24 cellular contexts compared by ENCODE assay signal in genomic region chr15:100022426-100022825, GRCh38.
"Had no signal": no experiment of that assay in that cellular context is flagged by ENCODE, and none has a peak within 500 bp of the region (broad histone marks: within the 10 kb centered on the region; RNA-seq: fewer than 3 reads in every experiment).

No MANE protein-coding gene starts in this region.

- H3K4me3 ChIP-seq: body of pancreas, K562 had no signal

- H3K4me3 Mint-ChIP-seq: activated CD8-positive, alpha-beta T cell treated with anti-CD3 and anti-CD28 coated beads, Interleukin-2, amount 10 ng/mL, durations not matched to agents 7 days and 5 days; activated naive CD8-positive, alpha-beta T cell treated with anti-CD3 and anti-CD28 coated beads, Interleukin-2, amount 10 ng/mL, durations not matched to agents 7 days and 5 days; T-helper 1 cell treated with Interleukin-12 subunit alpha and Interleukin-12 subunit beta and Interleukin-4 antibody, amounts not matched to agents 30 μg/mL and 1 μg/mL, for 36 hours had no signal

- ATAC-seq: activated CD8-positive, alpha-beta T cell treated with anti-CD3 and anti-CD28 coated beads, Interleukin-2, amount 10 ng/mL, durations not matched to agents 7 days and 5 days; body of pancreas; K562 had no signal

- H3K27me3 Mint-ChIP-seq: activated naive CD8-positive, alpha-beta T cell treated with anti-CD3 and anti-CD28 coated beads, Interleukin-2, amount 10 ng/mL, durations not matched to agents 7 days and 5 days had no signal

- H3K27ac Mint-ChIP-seq: activated CD8-positive, alpha-beta T cell treated with anti-CD3 and anti-CD28 coated beads, Interleukin-2, amount 10 ng/mL, durations not matched to agents 7 days and 5 days; activated naive CD8-positive, alpha-beta T cell treated with anti-CD3 and anti-CD28 coated beads, Interleukin-2, amount 10 ng/mL, durations not matched to agents 7 days and 5 days; T-helper 1 cell treated with Interleukin-12 subunit alpha and Interleukin-12 subunit beta and Interleukin-4 antibody, amounts not matched to agents 30 μg/mL and 1 μg/mL, for 36 hours had no signal

- H3K27ac ChIP-seq: body of pancreas had no signal

- H3K36me3 Mint-ChIP-seq: activated naive CD8-positive, alpha-beta T cell treated with anti-CD3 and anti-CD28 coated beads, Interleukin-2, amount 10 ng/mL, durations not matched to agents 7 days and 5 days had no signal

- H3K36me3 ChIP-seq: ascending aorta had no signal

- DNase-seq: activated CD4-positive, alpha-beta T cell treated with anti-CD3 and anti-CD28 coated beads for 48 hours; activated CD4-positive, alpha-beta T cell treated with anti-CD3 and anti-CD28 coated beads, Interleukin-2, amount 50 U/mL, for 4 hours; activated CD4-positive, CD25-positive, alpha-beta regulatory T cell treated with anti-CD3 and anti-CD28 coated beads, Interleukin-2, amount 50 U/mL, for 72 hours; activated CD8-positive, alpha-beta memory T cell treated with anti-CD3 and anti-CD28 coated beads, Interleukin-2, amount 50 U/mL, for 48 hours; activated CD8-positive, alpha-beta T cell treated with anti-CD3 and anti-CD28 coated beads, Interleukin-2, amount 10 ng/mL, durations not matched to agents 7 days and 5 days; activated naive CD4-positive, alpha-beta T cell treated with anti-CD3 and anti-CD28 coated beads, Interleukin-2, amount 50 U/mL, for 16 hours; activated naive CD8-positive, alpha-beta T cell treated with anti-CD3 and anti-CD28 coated beads, Interleukin-2, amount 10 ng/mL, durations not matched to agents 7 days and 5 days; activated T-cell treated with anti-CD3 and anti-CD28 coated beads, Interleukin-2, amount 50 U/mL, for 1 hour; body of pancreas; central memory CD4-positive, alpha-beta T cell; Karpas-422; MM.1S; NCI-H1694; NCI-H2029; NCI-H2107; NCI-H2171 treated with DMSO at 0.1 percent for 48 hours; NCI-H345; NCI-H510A; NCI-H526 treated with DMSO at 0.1 percent for 48 hours; NCI-H82; SHP77 treated with DMSO at 0.1 percent for 48 hours had no signal

- H3K4me1 Mint-ChIP-seq: activated naive CD8-positive, alpha-beta T cell treated with anti-CD3 and anti-CD28 coated beads, Interleukin-2, amount 10 ng/mL, durations not matched to agents 7 days and 5 days had no signal

- H3K9me3 ChIP-seq: ascending aorta, body of pancreas had no signal

- H3K4me1 ChIP-seq: body of pancreas had no signal

- H3K27me3 ChIP-seq: ascending aorta, body of pancreas had no signal
